In the genomic region with DNA sequence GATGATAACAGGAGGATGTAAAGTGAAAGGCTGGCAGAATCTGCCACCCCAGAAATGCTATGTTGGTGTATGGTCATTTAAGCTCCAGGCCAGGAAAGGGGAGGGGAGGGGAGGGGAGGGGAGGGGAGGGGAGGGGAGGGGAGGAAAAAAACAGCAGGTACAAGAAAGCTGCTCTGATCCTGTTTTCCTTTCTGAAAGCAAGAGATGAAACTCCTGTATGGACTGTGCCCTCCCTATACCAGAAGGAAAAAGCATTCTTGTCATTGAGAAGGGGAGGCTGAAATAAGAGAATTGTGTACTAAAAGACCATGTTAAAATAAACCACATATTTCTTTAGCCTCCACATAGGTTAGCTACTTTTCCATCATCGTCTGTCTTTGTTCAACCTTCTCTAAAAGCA, we compare ENCODE assay signal across 23 cellular contexts.
"Had no signal": no experiment of that assay in that cellular context is flagged by ENCODE, and none has a peak within 500 bp of the region (broad histone marks: within the 10 kb centered on the region; RNA-seq: fewer than 3 reads in every experiment).

No MANE protein-coding gene starts in this region.

- H3K4me1 ChIP-seq: esophagus muscularis mucosa, foreskin keratinocyte, gastroesophageal sphincter, heart left ventricle, left lung, lower lobe of right lung had no signal

- H3K79me2 ChIP-seq: hepatocyte had no signal

- H3K27me3 ChIP-seq: esophagus muscularis mucosa, foreskin keratinocyte, gastroesophageal sphincter, heart left ventricle, hepatocyte, left lung had no signal

- H3K4me2 ChIP-seq: hepatocyte had no signal

- H3K36me3 ChIP-seq: esophagus muscularis mucosa, gastroesophageal sphincter, heart left ventricle, left lung, lower lobe of right lung had no signal

- H3K9me3 ChIP-seq: esophagus muscularis mucosa, gastroesophageal sphincter, heart left ventricle, left lung, lower lobe of right lung, mucosa of descending colon had no signal

- ATAC-seq: foreskin keratinocyte, gastroesophageal sphincter, heart left ventricle, left cardiac atrium, left lung, left ventricle myocardium superior, lower lobe of right lung, mucosa of descending colon had no signal

- FAIRE-seq: colon, endothelial cell of umbilical vein, frontal cortex, islet of Langerhans, keratinocyte had no signal

- DNase-seq: dermis blood vessel endothelial cell; dorsolateral prefrontal cortex; effector CD4-positive, alpha-beta T cell; effector memory CD4-positive, alpha-beta T cell; foreskin keratinocyte; heart left ventricle; hypothalamus; left cardiac atrium; left lung; left ventricle myocardium superior; lower lobe of right lung; mesenchymal stem cell; mucosa of descending colon; naive B cell had no signal

- H2AFZ ChIP-seq: hepatocyte had no signal

- H3K27ac ChIP-seq: coronary artery, dorsolateral prefrontal cortex, esophagus muscularis mucosa, foreskin keratinocyte, gastroesophageal sphincter, heart left ventricle, hepatocyte, left lung, lower lobe of right lung had no signal

- H3K4me3 ChIP-seq: coronary artery, dorsolateral prefrontal cortex, esophagus muscularis mucosa, gastroesophageal sphincter, heart left ventricle, hepatocyte, left lung, lower lobe of right lung, mucosa of descending colon had no signal
